ENCODE assay signal across 8 cellular contexts in the genomic region with DNA sequence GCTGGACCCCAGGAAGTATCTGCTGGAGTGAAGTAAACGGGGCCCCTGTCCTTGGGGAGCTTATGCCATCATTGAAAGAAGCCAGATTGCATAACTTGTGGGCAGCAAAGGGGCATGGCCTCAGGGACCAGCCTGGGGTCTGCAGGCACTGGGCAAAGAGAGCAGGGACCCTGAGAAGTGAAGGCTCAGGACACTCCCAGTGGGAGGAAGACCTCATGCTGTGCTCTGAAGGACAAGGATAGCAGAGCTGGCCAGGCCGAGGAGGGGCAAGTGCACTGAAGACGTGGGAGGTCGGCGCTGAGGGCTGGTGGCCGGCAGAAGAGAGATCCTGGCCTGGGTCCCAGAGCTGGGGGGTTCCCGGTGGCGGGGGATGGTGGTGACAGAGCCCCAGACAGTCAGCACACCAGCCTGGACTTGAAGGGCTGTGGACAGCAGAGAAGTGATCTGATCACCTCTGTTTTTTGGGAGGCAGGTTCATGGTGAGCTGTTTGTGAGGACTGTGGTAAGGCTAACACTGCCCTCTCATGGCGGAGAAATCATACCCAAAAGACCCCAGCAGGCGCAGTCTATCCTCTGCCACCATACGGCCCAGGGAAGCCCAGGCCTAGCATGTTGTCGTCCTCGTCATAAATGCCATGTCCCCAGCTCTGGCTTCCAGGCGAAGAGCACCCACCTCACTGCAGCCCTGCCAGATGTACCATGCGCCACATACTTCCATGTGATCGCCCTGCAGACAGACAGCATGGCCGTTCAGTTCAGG. TPM values are rescaled to one million over a fixed set of nuclear protein-coding genes. Genes with fewer than 3 reads are reported as not detected.
A peak's percentile ranks its signal among the peaks of the same experiment; 100 is the strongest.
DNase-seq lines count a peak whose midpoint lies in the region; TF ChIP-seq lines count a peak whose summit lies in the region.

No MANE protein-coding gene starts in this region.

- CTCF ChIA-PET in activated naive CD4-positive, alpha-beta T cell treated with anti-CD3 and anti-CD28 coated beads for 36 hours (lab: Charles Lee), result interaction anchor here (0.8 to 10.6 kb wide), 4 partner anchors 31 to 185 kb away, joined by 3 to 117 read pairs (median 3); a partner anchor contains a TSS
- CTCF ChIA-PET in CD8-positive, alpha-beta memory T cell (lab: Charles Lee), result no interaction called here

- no peaks in the 10 kb centered on the region for H3K9me3 ChIP-seq in CD8-positive, alpha-beta memory T cell (ENCODE audit: low read length)

- H3K27ac Mint-ChIP-seq in activated naive CD4-positive, alpha-beta T cell treated with anti-CD3 and anti-CD28 coated beads for 36 hours, result no peak overlapping the region
- peak overlapping the region; percentile 48 to 69 (median 50) for H3K27ac Mint-ChIP-seq in nephron
- H3K27ac Mint-ChIP-seq in CD8-positive, alpha-beta memory T cell, result peak overlapping the region in 1 of 8 donors; percentile 38

- H3K4me1 Mint-ChIP-seq in activated naive CD4-positive, alpha-beta T cell treated with anti-CD3 and anti-CD28 coated beads for 36 hours (ENCODE audit: low read depth), result no peaks in the 10 kb centered on the region
- H3K4me1 Mint-ChIP-seq in nephron, result peaks cover 34% of the 10 kb centered on the region
- peaks cover 0 to 3% (median 0%) of the 10 kb centered on the region in 3 donors for H3K4me1 Mint-ChIP-seq in CD8-positive, alpha-beta memory T cell

- H3K36me3 ChIP-seq in CD8-positive, alpha-beta memory T cell (ENCODE audit: insufficient read depth, low read length), result no peaks in the 10 kb centered on the region

- peak; percentile 19 for DNase-seq in activated naive CD4-positive, alpha-beta T cell treated with anti-CD3 and anti-CD28 coated beads for 36 hours
- no peak for DNase-seq in activated naive CD4-positive, alpha-beta T cell (lab: John Stamatoyannopoulos, UW)
- peak; percentile 63 for DNase-seq in NCI-H526 treated with DMSO at 0.1 percent for 48 hours (lab: John Stamatoyannopoulos, UW)
- DNase-seq in choroid plexus epithelial cell (ENCODE audit: low read depth), result peak; percentile 77
- DNase-seq in stimulated activated naive CD4-positive, alpha-beta T cell treated with Interleukin-2 at 50 U/mL for 16 hours (lab: John Stamatoyannopoulos, UW), result no peak
- DNase-seq in CD8-positive, alpha-beta memory T cell, result no peak
- no peak for DNase-seq in NCI-H2196 (lab: John Stamatoyannopoulos, UW; ENCODE audit: unreplicated experiment)

- H3K36me3 Mint-ChIP-seq in activated naive CD4-positive, alpha-beta T cell treated with anti-CD3 and anti-CD28 coated beads for 36 hours (ENCODE audit: low read depth), result no peaks in the 10 kb centered on the region
- H3K36me3 Mint-ChIP-seq in nephron (ENCODE audit: low read depth), result peaks cover 3% of the 10 kb centered on the region
- no peaks in the 10 kb centered on the region for H3K36me3 Mint-ChIP-seq in CD8-positive, alpha-beta memory T cell

- no peaks in the 10 kb centered on the region for H3K27me3 Mint-ChIP-seq in activated naive CD4-positive, alpha-beta T cell treated with anti-CD3 and anti-CD28 coated beads for 36 hours (ENCODE audit: low read depth)
- H3K27me3 Mint-ChIP-seq in nephron (ENCODE audit: low read depth), result peaks cover 16% of the 10 kb centered on the region
- peaks cover 0 to 2% of the 10 kb centered on the region in 2 donors for H3K27me3 Mint-ChIP-seq in CD8-positive, alpha-beta memory T cell

- no peak overlapping the region for H3K4me3 ChIP-seq in choroid plexus epithelial cell (ENCODE audit: low read depth, low read length)
- H3K4me3 ChIP-seq in CD8-positive, alpha-beta memory T cell (ENCODE audit: low read length), result no peak overlapping the region

- H3K4me1 ChIP-seq in CD8-positive, alpha-beta memory T cell (ENCODE audit: insufficient read depth, low read length), result no peaks in the 10 kb centered on the region

- intact Hi-C loops in activated naive CD4-positive, alpha-beta T cell treated with anti-CD3 and anti-CD28 coated beads for 36 hours (cut with micrococcal nuclease), result loop anchor here (1.0 kb wide), 1 partner anchor 221 kb away; no protein-coding TSS in a partner anchor

- H3K27me3 ChIP-seq in CD8-positive, alpha-beta memory T cell (ENCODE audit: insufficient read depth, low read length, poor library complexity, severe bottlenecking), result no peaks in the 10 kb centered on the region

- H3K27ac ChIP-seq in CD8-positive, alpha-beta memory T cell (ENCODE audit: low read depth, low read length), result no peak overlapping the region

- no peak overlapping the region for H3K4me3 Mint-ChIP-seq in activated naive CD4-positive, alpha-beta T cell treated with anti-CD3 and anti-CD28 coated beads for 36 hours
- H3K4me3 Mint-ChIP-seq in nephron, result no peak overlapping the region
- no peak overlapping the region for H3K4me3 Mint-ChIP-seq in CD8-positive, alpha-beta memory T cell

- H3K9me3 Mint-ChIP-seq in activated naive CD4-positive, alpha-beta T cell treated with anti-CD3 and anti-CD28 coated beads for 36 hours, result no peaks in the 10 kb centered on the region
- no peaks in the 10 kb centered on the region for H3K9me3 Mint-ChIP-seq in nephron
- no peaks in the 10 kb centered on the region for H3K9me3 Mint-ChIP-seq in CD8-positive, alpha-beta memory T cell

- POLR2A ChIA-PET in CD8-positive, alpha-beta memory T cell (lab: Charles Lee), result no interaction called here

- TF ChIP-seq CTCF in choroid plexus epithelial cell (conservative IDR thresholded peaks at IDR 0.05; ENCODE audit: low read depth, low read length) (peak; percentile 72), nephron (IDR thresholded peaks at IDR 0.05; ENCODE audit: unreplicated experiment in 3 of 3) (peak; percentile 37 to 51 (median 45))

RNA-seq across cellular contexts. Expression of a gene that starts 7.1 kb away (rescaled TPM):
- total RNA-seq in activated naive CD4-positive, alpha-beta T cell treated with anti-CD3 and anti-CD28 coated beads for 36 hours, result 10 to 100 TPM; 58.4 to 59.1 TPM
- 10 to 100 TPM; 70.3 to 71.6 TPM for total RNA-seq in CD8-positive, alpha-beta memory T cell
- 35.3 TPM for polyA plus RNA-seq in CD8-positive, alpha-beta memory T cell

RNA-seq across cellular contexts. Expression of a gene that starts 29.1 kb away (rescaled TPM):
- under 1 TPM; 0.55 to 0.79 TPM for total RNA-seq in activated naive CD4-positive, alpha-beta T cell treated with anti-CD3 and anti-CD28 coated beads for 36 hours
- total RNA-seq in CD8-positive, alpha-beta memory T cell, result under 1 TPM; 0.53 to 0.57 TPM
- 0.10 TPM for polyA plus RNA-seq in CD8-positive, alpha-beta memory T cell

RNA-seq across cellular contexts. Expression of a gene that starts 40.8 kb away (rescaled TPM):
- 100 to 1,000 TPM; 153 to 161 TPM for total RNA-seq in activated naive CD4-positive, alpha-beta T cell treated with anti-CD3 and anti-CD28 coated beads for 36 hours
- total RNA-seq in CD8-positive, alpha-beta memory T cell, result 100 to 1,000 TPM; 188 to 189 TPM
- polyA plus RNA-seq in CD8-positive, alpha-beta memory T cell, result 70.6 TPM

RNA-seq across cellular contexts. Expression of a gene that starts 57.7 kb away (rescaled TPM):
- 10 to 100 TPM; 74.5 to 76.3 TPM for total RNA-seq in activated naive CD4-positive, alpha-beta T cell treated with anti-CD3 and anti-CD28 coated beads for 36 hours
- total RNA-seq in CD8-positive, alpha-beta memory T cell, result 100 to 1,000 TPM; 111 TPM
- 74.6 TPM for polyA plus RNA-seq in CD8-positive, alpha-beta memory T cell

Comparison
In these comparisons a context has a peak if more than half of its experiments do, and no peak if none do; other contexts are left out.
1. DNase-seq: peak in activated naive CD4-positive, alpha-beta T cell treated with anti-CD3 and anti-CD28 coated beads for 36 hours (single experiment), NCI-H526 treated with DMSO at 0.1 percent for 48 hours (single experiment) and choroid plexus epithelial cell (single experiment); none in activated naive CD4-positive, alpha-beta T cell (0 of 4), stimulated activated naive CD4-positive, alpha-beta T cell treated with Interleukin-2 at 50 U/mL for 16 hours (single experiment), CD8-positive, alpha-beta memory T cell (0 of 5) and NCI-H2196 (single experiment).